8 cellular contexts compared by ENCODE assay signal in genomic region chr15:67253517-67254237, GRCh38. TPM values are rescaled to one million over a fixed set of nuclear protein-coding genes. Genes with fewer than 3 reads are reported as not detected.
DNase-seq lines count a peak whose midpoint lies in the region; ATAC-seq, FAIRE-seq and TF ChIP-seq lines count a peak whose summit lies in the region.

No MANE protein-coding gene starts in this region.

- RAD21 ChIA-PET in HCT116 (lab: Charles Lee; ENCODE audit: low non-redundant PET in 1 of 2, low total read pairs in 2 of 2, uncharacterized antibody in 2 of 2, unreplicated experiment in 2 of 2): no interaction called here

- peaks cover 2% of the 10 kb centered on the region for H3K36me3 Mint-ChIP-seq in activated CD4-positive, alpha-beta memory T cell treated with anti-CD3 and anti-CD28 coated beads for 36 hours

- BruUV-seq in HCT116 (replicated peaks; lab: Mats Ljungman, UMichigan): TSS peak; percentile 58

- no peaks in the 10 kb centered on the region for H3K9me2 ChIP-seq in HCT116 (ENCODE audit: insufficient read depth)

- no peaks in the 10 kb centered on the region for H3K27me3 Mint-ChIP-seq in activated CD4-positive, alpha-beta memory T cell treated with anti-CD3 and anti-CD28 coated beads for 36 hours

- TF ChIP-seq RAD21 in HCT116 (IDR thresholded peaks at IDR 0.05; ENCODE audit: low read depth): no peak

- H2AFZ ChIP-seq in HCT116 (ENCODE audit: low read depth, low read length, poor library complexity, severe bottlenecking): no peak overlapping the region

- DNase-seq in AG04449 (ENCODE audit: low read depth, low spot score) (no peak), HCT116 (ENCODE audit: low read depth, low spot score) (no peak), hepatic stellate cell (ENCODE audit: low spot score) (peak; percentile 32), NCI-H1694 treated with DMSO at 0.1 percent for 48 hours (lab: John Stamatoyannopoulos, UW) (no peak), RCC 7860 (ENCODE audit: low spot score) (no peak)
- DNase-seq in activated CD4-positive, alpha-beta memory T cell treated with anti-CD3 and anti-CD28 coated beads for 36 hours: no peak

- H3K4me3 ChIP-seq in AG04449 (ENCODE audit: low read depth, low read length): peak overlapping the region; percentile 94
- peak overlapping the region; percentile 77 to 96 for H3K4me3 ChIP-seq in HCT116 (replicated peaks in 1 of 2; ENCODE audit: low read depth in 1 of 2, low read length in 2 of 2)
- H3K4me3 ChIP-seq in skin epidermis: peak overlapping the region; percentile 59 to 96 (median 70)

- H3K36me3 ChIP-seq in HCT116 (ENCODE audit: control insufficient read depth in 1 of 2, insufficient read depth in 2 of 2, low read length in 2 of 2): no peaks in the 10 kb centered on the region

- intact Hi-C loops in HCT116 (cut with micrococcal nuclease): loop anchor here (10.0 kb wide), 1 partner anchor 1459 kb away; the partner anchor contains the start of gene DENND4A
- intact Hi-C loops in activated CD4-positive, alpha-beta memory T cell treated with anti-CD3 and anti-CD28 coated beads for 36 hours (cut with micrococcal nuclease): loop anchor here (1.0 kb wide), 3 partner anchors 12 to 103 kb away; no protein-coding TSS in a partner anchor

- peak overlapping the region; percentile 97 for H3K27ac Mint-ChIP-seq in activated CD4-positive, alpha-beta memory T cell treated with anti-CD3 and anti-CD28 coated beads for 36 hours

- H3K9ac ChIP-seq in HCT116 (ENCODE audit: low read length): peak overlapping the region; percentile 87

- TF ChIP-seq CTCF in AG04449 (IDR thresholded peaks at IDR 0.05; ENCODE audit: insufficient read depth, low read length, missing control alignments): no peak
- TF ChIP-seq CTCF in HCT116 (IDR thresholded peaks at IDR 0.05 in 2 of 3, conservative IDR thresholded peaks at IDR 0.05 in 1 of 3; ENCODE audit: borderline replicate concordance in 1 of 3, insufficient read depth in 1 of 3, low read depth in 2 of 3, low read length in 2 of 3): no peak

- H3K4me1 ChIP-seq in HCT116 (ENCODE audit: control insufficient read depth in 1 of 2, insufficient read depth in 2 of 2, low read length in 2 of 2): peaks cover 7 to 21% of the 10 kb centered on the region in 2 experiments; a peak in 3 of 4 replicates

- H4K20me1 ChIP-seq in HCT116 (ENCODE audit: insufficient read depth): no peaks in the 10 kb centered on the region

- H3K4me1 Mint-ChIP-seq in activated CD4-positive, alpha-beta memory T cell treated with anti-CD3 and anti-CD28 coated beads for 36 hours (ENCODE audit: low read depth): peaks cover 44% of the 10 kb centered on the region

- peak overlapping the region; percentile 60 for H3K27ac ChIP-seq in HCT116 (ENCODE audit: low read depth, low read length)
- peak overlapping the region; percentile 69 to 97 (median 90) for H3K27ac ChIP-seq in skin epidermis

- CTCF ChIA-PET in AG04449 (lab: Yijun Ruan, JAX) (interaction anchor here (1.2 kb wide), 1 partner anchor 20 kb away, joined by 3 read pairs; no protein-coding TSS in a partner anchor), HCT116 (lab: Charles Lee) (interaction anchor here (1.5 kb wide), 1 partner anchor 13 kb away, joined by 3 read pairs; no protein-coding TSS in a partner anchor)
- CTCF ChIA-PET in activated CD4-positive, alpha-beta memory T cell treated with anti-CD3 and anti-CD28 coated beads for 36 hours (lab: Charles Lee): interaction anchor here (1.7 kb wide), 2 partner anchors 13 to 308 kb away, joined by 8 to 11 read pairs; no protein-coding TSS in a partner anchor

- TF ChIP-seq POLR2A in HCT116 (IDR thresholded peaks at IDR 0.05; ENCODE audit: borderline replicate concordance, extremely low read depth, insufficient read depth, insufficient read length): no peak

- H3K9me3 ChIP-seq in HCT116 (ENCODE audit: control insufficient read depth in 1 of 2, insufficient read depth in 1 of 2, low read depth in 1 of 2, low read length in 2 of 2): no peaks in the 10 kb centered on the region

- H3K79me2 ChIP-seq in HCT116 (ENCODE audit: insufficient read depth, low read length): peaks cover 57% of the 10 kb centered on the region

- POLR2A ChIA-PET in AG04449 (lab: Yijun Ruan, JAX): interaction anchor here (0.8 to 1.0 kb wide), 2 partner anchors 26 to 187 kb away, joined by 3 to 4 read pairs; no protein-coding TSS in a partner anchor
- POLR2A ChIA-PET in HCT116 (lab: Charles Lee): interaction anchor here (1.5 kb wide), 1 partner anchor 105 kb away, joined by 3 read pairs; no protein-coding TSS in a partner anchor
- POLR2A ChIA-PET in activated CD4-positive, alpha-beta memory T cell treated with anti-CD3 and anti-CD28 coated beads for 36 hours (lab: Charles Lee): interaction anchor here (0.7 to 1.8 kb wide), 4 partner anchors 13 to 155 kb away, joined by 3 to 14 read pairs (median 6); no protein-coding TSS in a partner anchor

- H3K4me2 ChIP-seq in HCT116 (ENCODE audit: low read length): peak overlapping the region; percentile 74

- H3K4me3 Mint-ChIP-seq in activated CD4-positive, alpha-beta memory T cell treated with anti-CD3 and anti-CD28 coated beads for 36 hours: peak overlapping the region; percentile 99

- FAIRE-seq in RCC 7860 (lab: Jason Lieb, UNC): no peak

- no peaks in the 10 kb centered on the region for H3K9me3 Mint-ChIP-seq in activated CD4-positive, alpha-beta memory T cell treated with anti-CD3 and anti-CD28 coated beads for 36 hours

- ATAC-seq in HCT116 (no peak), GM21529 (IDR thresholded peaks at IDR 0.05; ENCODE audit: unreplicated experiment) (no peak)

- H3K27me3 ChIP-seq in HCT116 (ENCODE audit: insufficient read depth, low read length): no peaks in the 10 kb centered on the region

TF ChIP-seq in HCT116, 20 proteins besides CTCF, POLR2A, EP300 and RAD21:
- no peak for TF ChIP-seq SRF (IDR thresholded peaks at IDR 0.05; ENCODE audit: low read depth)

RNA-seq across cellular contexts. Expression of gene AAGAB, which starts 0.8 kb away (rescaled TPM):
- total RNA-seq in HCT116 (2021; ENCODE audit: unreplicated experiment): 52.0 TPM
- 40.0 and 42.4 TPM in 2 replicates for polyA plus RNA-seq in HCT116 (2012)
- 10 to 100 TPM; 52.3 to 57.0 TPM for total RNA-seq in activated CD4-positive, alpha-beta memory T cell treated with anti-CD3 and anti-CD28 coated beads for 36 hours

RNA-seq across cellular contexts. Expression of gene IQCH, which starts 0.9 kb away (rescaled TPM):
- total RNA-seq in HCT116 (2021; ENCODE audit: unreplicated experiment): 4.6 TPM
- 3.3 and 5.3 TPM in 2 replicates for polyA plus RNA-seq in HCT116 (2012)
- total RNA-seq in activated CD4-positive, alpha-beta memory T cell treated with anti-CD3 and anti-CD28 coated beads for 36 hours: 1 to 10 TPM; 1.6 to 2.8 TPM
